ENCODE assay signal across 8 cellular contexts in the genomic region with DNA sequence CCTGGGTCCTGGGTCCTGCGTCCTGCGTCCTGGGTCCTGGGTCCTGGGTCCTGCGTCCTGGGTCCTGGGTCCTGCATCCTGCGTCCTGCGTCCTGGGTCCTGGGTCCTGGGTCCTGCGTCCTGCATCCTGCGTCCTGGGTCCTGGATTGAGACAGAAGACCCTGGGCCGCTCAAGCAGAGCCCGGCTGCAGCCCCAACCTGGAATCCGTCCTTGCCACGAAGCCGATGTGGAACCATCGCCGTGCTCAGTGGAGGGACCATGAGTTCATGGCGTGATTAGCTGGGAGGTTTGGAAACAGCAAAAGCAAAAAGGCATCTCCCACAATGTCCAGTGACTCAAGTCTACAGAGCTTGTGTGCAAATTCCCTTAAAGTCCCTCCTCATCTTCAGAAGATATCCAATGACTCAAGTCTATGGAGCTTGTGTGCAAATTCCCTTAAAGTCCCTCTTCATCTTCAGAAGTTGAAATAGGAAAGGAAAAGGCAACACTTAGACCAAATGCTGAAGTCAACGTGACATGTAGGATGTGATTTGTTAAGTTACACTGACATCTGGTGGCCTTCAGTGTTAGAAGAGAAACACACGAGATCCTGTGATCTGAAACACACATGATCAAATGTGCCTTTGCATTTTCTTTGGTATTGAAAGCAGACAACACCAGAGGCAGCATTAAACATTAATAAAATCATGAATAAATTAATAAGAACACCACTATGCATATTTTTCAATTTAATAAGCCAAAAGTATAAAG.
DNase-seq lines count a peak whose midpoint lies in the region; ATAC-seq and TF ChIP-seq lines count a peak whose summit lies in the region.

No MANE protein-coding gene starts in this region.

- DNase-seq in A673 (ENCODE audit: low spot score), result peak; percentile 15
- peak; percentile 70 for DNase-seq in H4 (ENCODE audit: low spot score)
- DNase-seq in OCI-M1 (lab: John Stamatoyannopoulos, UW), result peak; percentile 44
- peak; percentile 3 to 13 for DNase-seq in foreskin fibroblast
- DNase-seq in upper lobe of left lung, result no peak
- no peak for DNase-seq in activated CD4-positive, alpha-beta T cell treated with anti-CD3 and anti-CD28 coated beads for 48 hours

- TF ChIP-seq CTCF in A673 (conservative IDR thresholded peaks at IDR 0.05; ENCODE audit: low read depth, low read length) (peak; percentile 46), foreskin fibroblast (IDR thresholded peaks at IDR 0.05; ENCODE audit: low read depth, low read length) (no peak), upper lobe of left lung (IDR thresholded peaks at IDR 0.05) (peak in 4 of 6 experiments; percentile 9 to 61 (median 58)), gastroesophageal sphincter (IDR thresholded peaks at IDR 0.05) (peak in 1 of 4 experiments; percentile 31)

- POLR2A ChIA-PET in A673 (lab: Charles Lee; ENCODE audit: low non-redundant PET), result no interaction called here

- CTCF ChIA-PET in A673 (lab: Charles Lee), result no interaction called here

- TF ChIP-seq POLR2A in upper lobe of left lung (IDR thresholded peaks at IDR 0.05), result no peak
- TF ChIP-seq POLR2A in gastroesophageal sphincter (IDR thresholded peaks at IDR 0.05), result no peak

- H3K27ac ChIP-seq in A673 (ENCODE audit: low read depth, low read length, poor library complexity, severe bottlenecking) (no peak overlapping the region), upper lobe of left lung (no peak overlapping the region), gastroesophageal sphincter (no peak overlapping the region)

- no peaks in the 10 kb centered on the region for H3K36me3 ChIP-seq in A673 (ENCODE audit: insufficient read depth, low read length, poor library complexity, severe bottlenecking)
- H3K36me3 ChIP-seq in upper lobe of left lung, result no peaks in the 10 kb centered on the region
- no peaks in the 10 kb centered on the region for H3K36me3 ChIP-seq in gastroesophageal sphincter

- no peak overlapping the region for H3K4me3 ChIP-seq in A673 (ENCODE audit: low read depth, low read length, poor library complexity, severe bottlenecking)
- H3K4me3 ChIP-seq in foreskin fibroblast (ENCODE audit: low read depth in 1 of 2, low read length in 2 of 2), result no peak overlapping the region
- H3K4me3 ChIP-seq in upper lobe of left lung, result no peak overlapping the region
- H3K4me3 ChIP-seq in gastroesophageal sphincter, result no peak overlapping the region

- no peak for TF ChIP-seq EP300 in upper lobe of left lung (IDR thresholded peaks at IDR 0.05)
- TF ChIP-seq EP300 in gastroesophageal sphincter (IDR thresholded peaks at IDR 0.05), result no peak

- H3K9me3 ChIP-seq in A673 (ENCODE audit: low read depth, low read length, poor library complexity, severe bottlenecking) (peaks cover 3% of the 10 kb centered on the region), upper lobe of left lung (no peaks in the 10 kb centered on the region), gastroesophageal sphincter (no peaks in the 10 kb centered on the region)

- ATAC-seq in upper lobe of left lung (ENCODE audit: low FRiP score in 2 of 2), result no peak
- no peak for ATAC-seq in gastroesophageal sphincter
- ATAC-seq in HG03196 (IDR thresholded peaks at IDR 0.05; ENCODE audit: unreplicated experiment), result no peak

- no peaks in the 10 kb centered on the region for H3K4me1 ChIP-seq in A673 (ENCODE audit: insufficient read depth, low read length, poor library complexity, severe bottlenecking)
- H3K4me1 ChIP-seq in upper lobe of left lung, result no peaks in the 10 kb centered on the region
- H3K4me1 ChIP-seq in gastroesophageal sphincter, result no peaks in the 10 kb centered on the region

- H3K27me3 ChIP-seq in A673 (replicated peaks; ENCODE audit: insufficient read depth, low read depth, low read length, poor library complexity) (no peaks in the 10 kb centered on the region), upper lobe of left lung (no peaks in the 10 kb centered on the region), gastroesophageal sphincter (peaks cover 2% of the 10 kb centered on the region)

- WGBS in upper lobe of left lung, 2 donors, result 69 to 72% methylated on average over 10 to 11 of the region's 17 CpGs
- 0 to 27% methylated on average over 2 to 3 of the region's 17 CpGs for WGBS in gastroesophageal sphincter (ENCODE audit: low coverage in 1 of 2), 2 donors

- intact Hi-C loops in A673 (cut with micrococcal nuclease; ENCODE audit: unreplicated experiment), result loop anchor here (2.0 kb wide), 1 partner anchor 53 kb away; no protein-coding TSS in a partner anchor

- BruUV-seq in A673 (replicated peaks; lab: Mats Ljungman, UMichigan), result no TSS peak

Comparison
In these comparisons a context has a peak if more than half of its experiments do, and no peak if none do; other contexts are left out.
1. DNase-seq: peak in A673 (single experiment), H4 (single experiment), OCI-M1 (single experiment) and foreskin fibroblast (2 of 2); none in upper lobe of left lung (0 of 2) and activated CD4-positive, alpha-beta T cell treated with anti-CD3 and anti-CD28 coated beads for 48 hours (single experiment).